Comparison of ENCODE assay signal across 8 cellular contexts in genomic region chr2:158968396-158969161, GRCh38. TPM values are rescaled to one million over a fixed set of nuclear protein-coding genes. Genes with fewer than 3 reads are reported as not detected.
DNase-seq lines count a peak whose midpoint lies in the region; ATAC-seq and TF ChIP-seq lines count a peak whose summit lies in the region.

Gene TANC1 (plus strand): TSS chr2:158968640. CDS start chr2:159065911, 97,271 bp downstream.

- intact Hi-C loops in transverse colon (cut with DNase I; ENCODE audit: low total_unique reads) = loop anchor here (10.0 kb wide), 1 partner anchor 146 kb away; no protein-coding TSS in a partner anchor

- peaks cover 15% of the 10 kb centered on the region for H3K4me1 Mint-ChIP-seq in activated naive CD8-positive, alpha-beta T cell treated with anti-CD3 and anti-CD28 coated beads, Interleukin-2, amount 10 ng/mL, durations not matched to agents 7 days and 5 days

- H3K4me3 ChIP-seq in H7 (ENCODE audit: insufficient read depth, low read depth, low read length) = peak within 1 kb of the TSS; percentile 81
- H3K4me3 ChIP-seq in transverse colon = peak within 1 kb of the TSS; percentile 68 to 87 (median 82)

- TF ChIP-seq EP300 in transverse colon (IDR thresholded peaks at IDR 0.05; ENCODE audit: low read depth) = no peak

- no peak for TF ChIP-seq CTCF in transverse colon (IDR thresholded peaks at IDR 0.05)

- H3K27ac Mint-ChIP-seq in activated naive CD8-positive, alpha-beta T cell treated with anti-CD3 and anti-CD28 coated beads, Interleukin-2, amount 10 ng/mL, durations not matched to agents 7 days and 5 days = no peak within 1 kb of the TSS

- TF ChIP-seq POLR2A in transverse colon (IDR thresholded peaks at IDR 0.05) = peak; percentile 96

- H3K9me3 ChIP-seq in transverse colon = no peaks in the 10 kb centered on the region

- in situ Hi-C loops in transverse colon (cut with MboI; ENCODE audit: low pct_ligation_motif_present in 1 of 4, low pct_unique_long_range_greater_than_20kb in 1 of 4, low sequenced_read_pairs in 3 of 4) = no loop called here

- ATAC-seq in activated naive CD8-positive, alpha-beta T cell treated with anti-CD3 and anti-CD28 coated beads, Interleukin-2, amount 10 ng/mL, durations not matched to agents 7 days and 5 days (ENCODE audit: low read depth) = peak; percentile 96

- POLR2A ChIA-PET in activated naive CD8-positive, alpha-beta T cell treated with anti-CD3 and anti-CD28 coated beads, Interleukin-2, amount 10 ng/mL, durations not matched to agents 7 days and 5 days (lab: Charles Lee) = no interaction called here

- H3K9me3 Mint-ChIP-seq in activated naive CD8-positive, alpha-beta T cell treated with anti-CD3 and anti-CD28 coated beads, Interleukin-2, amount 10 ng/mL, durations not matched to agents 7 days and 5 days = no peaks in the 10 kb centered on the region

- WGBS in transverse colon (ENCODE audit: low coverage in 1 of 2), 2 donors = 2% methylated on average over 61 of the region's 92 CpGs; no CpG with 5 or more reads in 1 of the 2 donors

- H3K36me3 ChIP-seq in H7 (replicated peaks; ENCODE audit: control insufficient read depth, insufficient read depth, low read length) (no peaks in the 10 kb centered on the region), transverse colon (no peaks in the 10 kb centered on the region)

- H3K27ac ChIP-seq in transverse colon = peak within 1 kb of the TSS; percentile 96 to 97 (median 96)

- H3K27me3 ChIP-seq in H7 (ENCODE audit: control insufficient read depth, insufficient read depth, low read length) (peaks cover 21% of the 10 kb centered on the region), transverse colon (no peaks in the 10 kb centered on the region)

- H3K4me1 ChIP-seq in transverse colon = peaks cover 7 to 46% (median 27%) of the 10 kb centered on the region in 4 donors

- H3K36me3 Mint-ChIP-seq in activated naive CD8-positive, alpha-beta T cell treated with anti-CD3 and anti-CD28 coated beads, Interleukin-2, amount 10 ng/mL, durations not matched to agents 7 days and 5 days = no peaks in the 10 kb centered on the region

- peak; percentile 86 for DNase-seq in GDM1 (lab: John Stamatoyannopoulos, UW)
- peak; percentile 94 for DNase-seq in H7
- DNase-seq in LoVo (ENCODE audit: low spot score) = peak; percentile 92
- DNase-seq in SHP77 treated with DMSO at 0.1 percent for 48 hours (lab: John Stamatoyannopoulos, UW) = peak; percentile 39
- DNase-seq in activated naive CD8-positive, alpha-beta T cell treated with anti-CD3 and anti-CD28 coated beads, Interleukin-2, amount 10 ng/mL, durations not matched to agents 7 days and 5 days = peak; percentile 77
- peak; percentile 94 for DNase-seq in glomerular visceral epithelial cell (ENCODE audit: extremely low spot score)
- DNase-seq in nucleus accumbens (lab: John Stamatoyannopoulos, UW) = peak in 55 of 56 donors; percentile 48 to 96 (median 86)
- peak; percentile 96 for DNase-seq in transverse colon

- peaks cover 75% of the 10 kb centered on the region for H3K27me3 Mint-ChIP-seq in activated naive CD8-positive, alpha-beta T cell treated with anti-CD3 and anti-CD28 coated beads, Interleukin-2, amount 10 ng/mL, durations not matched to agents 7 days and 5 days

- H3K4me3 Mint-ChIP-seq in activated naive CD8-positive, alpha-beta T cell treated with anti-CD3 and anti-CD28 coated beads, Interleukin-2, amount 10 ng/mL, durations not matched to agents 7 days and 5 days = peak within 1 kb of the TSS; percentile 82

RNA-seq across cellular contexts. Expression of gene TANC1, which starts in this region (rescaled TPM):
- total RNA-seq in H7 (2014; rRNA removed; shearing (Covaris generic)) = 7.0 and 8.4 TPM in 2 replicates
- total RNA-seq in activated naive CD8-positive, alpha-beta T cell treated with anti-CD3 and anti-CD28 coated beads, Interleukin-2, amount 10 ng/mL, durations not matched to agents 7 days and 5 days = under 1 TPM; 0.31 to 0.33 TPM
- total RNA-seq in transverse colon = 100 to 1,000 TPM in 1 of 4 donors, 10 to 100 TPM in 3; 34.5 to 125 (median 47.0) TPM

Comparison
In these comparisons a context has a peak if more than half of its experiments do, and no peak if none do; other contexts are left out.
1. Peak in every context shown above with its lines: DNase-seq, ATAC-seq, H3K4me3 ChIP-seq and H3K27ac ChIP-seq.
2. Peak in DNase-seq and ATAC-seq in activated naive CD8-positive, alpha-beta T cell treated with anti-CD3 and anti-CD28 coated beads, Interleukin-2, amount 10 ng/mL, durations not matched to agents 7 days and 5 days; RNA of the gene not detected or under 1 TPM.
3. DNase-seq: peak in every context shown above with its lines; median percentile 96 in transverse colon; 94 in H7; 94 in glomerular visceral epithelial cell; 92 in LoVo; 86 in GDM1; 86 in nucleus accumbens; 77 in activated naive CD8-positive, alpha-beta T cell treated with anti-CD3 and anti-CD28 coated beads, Interleukin-2, amount 10 ng/mL, durations not matched to agents 7 days and 5 days; 39 in SHP77 treated with DMSO at 0.1 percent for 48 hours.